8 cellular contexts compared by ENCODE assay signal in the genomic region with DNA sequence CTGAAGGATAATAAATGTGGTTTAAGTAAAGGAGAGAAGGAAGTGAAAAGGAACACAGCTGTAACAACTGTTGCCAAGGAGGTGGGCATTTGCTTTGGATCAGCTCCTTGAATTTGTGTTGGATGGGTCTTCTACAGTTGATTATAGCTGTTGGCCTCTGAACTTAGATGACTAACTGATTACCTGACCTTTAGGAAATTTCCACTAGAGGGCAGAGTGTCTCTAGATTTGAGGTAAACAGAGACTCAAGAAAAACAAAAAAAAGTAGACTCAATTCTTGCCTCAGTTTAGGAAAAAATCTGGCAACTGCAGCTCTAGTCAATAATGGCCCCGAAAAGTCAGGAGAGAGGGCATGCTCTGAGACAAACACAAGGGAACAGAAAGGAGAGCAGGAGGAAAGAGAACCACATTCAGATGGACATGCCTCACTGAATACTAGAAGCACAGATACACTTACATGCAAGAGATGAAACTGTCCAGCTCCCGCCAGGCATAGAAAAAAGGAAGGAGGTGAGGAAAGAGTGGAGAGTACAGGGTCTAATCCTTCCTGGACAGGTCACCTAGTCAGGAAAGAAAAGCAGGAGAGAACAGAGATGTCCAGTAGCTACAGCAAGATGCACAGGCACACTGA. TPM values are rescaled to one million over a fixed set of nuclear protein-coding genes. Genes with fewer than 3 reads are reported as not detected.
DNase-seq lines count a peak whose midpoint lies in the region; ATAC-seq and TF ChIP-seq lines count a peak whose summit lies in the region.

No MANE protein-coding gene starts in this region.

- DNase-seq in A673 (ENCODE audit: low spot score), result peak; percentile 61
- DNase-seq in GM12864 (ENCODE audit: low read depth), result no peak
- DNase-seq in RWPE1 (ENCODE audit: low spot score), result no peak
- peak; percentile 47 to 66 for DNase-seq in erythroblast (lab: John Stamatoyannopoulos, UW)
- no peak for DNase-seq in sigmoid colon
- DNase-seq in stimulated activated CD4-positive, alpha-beta T cell treated with anti-CD3 and anti-CD28 coated beads, Interleukin-4, amount 100 ng/mL, for 4 hours, result no peak
- no peak for DNase-seq in uterus

- H3K4me1 ChIP-seq in A673 (ENCODE audit: insufficient read depth, low read length, poor library complexity, severe bottlenecking) (no peaks in the 10 kb centered on the region), sigmoid colon (peaks cover 0 to 12% (median 3%) of the 10 kb centered on the region in 4 donors), uterus (no peaks in the 10 kb centered on the region)

- no TSS peak for BruUV-seq in A673 (replicated peaks; lab: Mats Ljungman, UMichigan)

- H3K9me3 ChIP-seq in A673 (ENCODE audit: low read depth, low read length, poor library complexity, severe bottlenecking), result no peaks in the 10 kb centered on the region
- no peaks in the 10 kb centered on the region for H3K9me3 ChIP-seq in sigmoid colon
- H3K9me3 ChIP-seq in uterus, result no peaks in the 10 kb centered on the region

- no peak for TF ChIP-seq EP300 in sigmoid colon (IDR thresholded peaks at IDR 0.05)

- WGBS in sigmoid colon, 2 donors, result 69 to 82% methylated on average over 2 of the region's 2 CpGs

- no peak overlapping the region for H3K4me3 ChIP-seq in A673 (ENCODE audit: low read depth, low read length, poor library complexity, severe bottlenecking)
- H3K4me3 ChIP-seq in GM12864 (ENCODE audit: low read depth, low read length), result no peak overlapping the region
- no peak overlapping the region for H3K4me3 ChIP-seq in sigmoid colon
- no peak overlapping the region for H3K4me3 ChIP-seq in uterus

- TF ChIP-seq CTCF in A673 (conservative IDR thresholded peaks at IDR 0.05; ENCODE audit: low read depth, low read length) (peak; percentile 74), GM12864 (IDR thresholded peaks at IDR 0.05; ENCODE audit: low read depth, low read length, missing control alignments) (peak; percentile 36), RWPE1 (conservative IDR thresholded peaks at IDR 0.05; ENCODE audit: low read depth) (0 out of 2 replicates have a peak, but pooled peaks have one; percentile 50), sigmoid colon (IDR thresholded peaks at IDR 0.05) (peak in 3 of 4 experiments; percentile 16 to 65 (median 55)), uterus (IDR thresholded peaks at IDR 0.05) (peak in 2 of 4 experiments; percentile 31 to 47)

- intact Hi-C loops in A673 (cut with micrococcal nuclease; ENCODE audit: unreplicated experiment), result loop anchor here (1.0 to 5.0 kb wide), 2 partner anchors 45 to 182 kb away; no protein-coding TSS in a partner anchor
- intact Hi-C loops in sigmoid colon (cut with DNase I), result no loop called here
- intact Hi-C loops in uterus (cut with DNase I; ENCODE audit: low total_unique reads), result no loop called here

- H3K27me3 ChIP-seq in A673 (replicated peaks; ENCODE audit: insufficient read depth, low read depth, low read length, poor library complexity) (no peaks in the 10 kb centered on the region), sigmoid colon (no peaks in the 10 kb centered on the region), uterus (no peaks in the 10 kb centered on the region)

- H3K36me3 ChIP-seq in A673 (ENCODE audit: insufficient read depth, low read length, poor library complexity, severe bottlenecking), result peaks cover 39% of the 10 kb centered on the region
- peaks cover 16 to 95% (median 25%) of the 10 kb centered on the region in 4 donors for H3K36me3 ChIP-seq in sigmoid colon
- H3K36me3 ChIP-seq in uterus, result no peaks in the 10 kb centered on the region

- no peak overlapping the region for H3K27ac ChIP-seq in A673 (ENCODE audit: low read depth, low read length, poor library complexity, severe bottlenecking)
- no peak overlapping the region for H3K27ac ChIP-seq in RWPE1
- no peak overlapping the region for H3K27ac ChIP-seq in sigmoid colon
- no peak overlapping the region for H3K27ac ChIP-seq in uterus

- POLR2A ChIA-PET in A673 (lab: Charles Lee; ENCODE audit: low non-redundant PET), result no interaction called here
- POLR2A ChIA-PET in RWPE1 (lab: Yijun Ruan, JAX; ENCODE audit: low non-redundant PET), result no interaction called here

- ATAC-seq in GM21423 (IDR thresholded peaks at IDR 0.05; ENCODE audit: unreplicated experiment), result no peak

- CTCF ChIA-PET in A673 (lab: Charles Lee) (interaction anchor here (0.6 to 2.6 kb wide), 3 partner anchors 14 to 182 kb away, joined by 5 to 23 read pairs (median 5); no protein-coding TSS in a partner anchor), RWPE1 (lab: Yijun Ruan, JAX) (interaction anchor here (0.6 to 1.0 kb wide), 10 partner anchors 9 to 226 kb away, joined by 3 to 5 read pairs (median 3); no protein-coding TSS in a partner anchor)

- TF ChIP-seq POLR2A in erythroblast (IDR thresholded peaks at IDR 0.05; ENCODE audit: low read length), result no peak
- TF ChIP-seq POLR2A in sigmoid colon (IDR thresholded peaks at IDR 0.05), result no peak
- no peak for TF ChIP-seq POLR2A in uterus (IDR thresholded peaks at IDR 0.05)

RNA-seq across cellular contexts. Expression of gene COX14, which starts 20.6 kb away (rescaled TPM):
- total RNA-seq in A673 (2021), result 25.4 and 28.7 TPM in 2 replicates
- 100 to 1,000 TPM in 1 of 4 donors, 10 to 100 TPM in 3; 87.8 to 179 (median 93.8) TPM for total RNA-seq in sigmoid colon
- polyA plus RNA-seq in sigmoid colon, result 100 to 1,000 TPM; 124 to 266 (median 187) TPM
- total RNA-seq in uterus, result 100 to 1,000 TPM in 1 of 4 donors, 10 to 100 TPM in 3; 14.3 to 121 (median 45.4) TPM

RNA-seq across cellular contexts. Expression of gene GPD1, which starts 28.8 kb away (rescaled TPM):
- 0.58 and 1.3 TPM in 2 replicates for total RNA-seq in A673 (2021)
- total RNA-seq in sigmoid colon, result 10 to 100 TPM in 1 of 4 donors, 1 to 10 TPM in 1, under 1 TPM in 2; 0.55 to 59.6 (median 1.5) TPM
- polyA plus RNA-seq in sigmoid colon, result 10 to 100 TPM in 1 of 3 donors, 1 to 10 TPM in 2; 3.0 to 19.8 (median 3.6) TPM
- not detected for total RNA-seq in uterus

RNA-seq across cellular contexts. Expression of gene CERS5, which starts 34.5 kb away (rescaled TPM):
- total RNA-seq in A673 (2021), result 57.0 and 63.7 TPM in 2 replicates
- 10 to 100 TPM; 21.7 to 29.1 (median 23.3) TPM for total RNA-seq in sigmoid colon
- polyA plus RNA-seq in sigmoid colon, result 10 to 100 TPM in 1 of 3 donors, 1 to 10 TPM in 2; 4.8 to 25.9 (median 5.3) TPM
- 10 to 100 TPM in 3 of 4 donors, 1 to 10 TPM in 1; 9.1 to 73.9 (median 40.5) TPM for total RNA-seq in uterus

RNA-seq across cellular contexts. Expression of gene SMARCD1, which starts 47.5 kb away (rescaled TPM):
- total RNA-seq in A673 (2021) (141 and 152 TPM in 2 replicates), sigmoid colon (10 to 100 TPM; 22.4 to 64.8 (median 39.2) TPM), uterus (10 to 100 TPM in 3 of 4 donors, 1 to 10 TPM in 1; 4.1 to 54.6 (median 39.6) TPM)
- polyA plus RNA-seq in sigmoid colon, result 10 to 100 TPM; 16.0 to 26.4 (median 24.1) TPM

Comparison
In these comparisons a context has a peak if more than half of its experiments do, and no peak if none do; other contexts are left out.
1. DNase-seq: peak in A673 (single experiment) and erythroblast (2 of 2); none in GM12864 (single experiment), RWPE1 (single experiment), sigmoid colon (single experiment), stimulated activated CD4-positive, alpha-beta T cell treated with anti-CD3 and anti-CD28 coated beads, Interleukin-4, amount 100 ng/mL, for 4 hours (0 of 2) and uterus (0 of 2).